Comparison of ENCODE assay signal across 20 cellular contexts in genomic region chr3:100732435-100732834, GRCh38. TPM values are rescaled to one million over a fixed set of nuclear protein-coding genes. Genes with fewer than 3 reads are reported as not detected.
A peak's percentile ranks its signal among the peaks of the same experiment; 100 is the strongest.
DNase-seq lines count a peak whose midpoint lies in the region; ATAC-seq, FAIRE-seq and TF ChIP-seq lines count a peak whose summit lies in the region.
"Had no signal": no experiment of that assay in that cellular context is flagged by ENCODE, and none has a peak within 500 bp of the region (broad histone marks: within the 10 kb centered on the region; RNA-seq: fewer than 3 reads in every experiment).

No MANE protein-coding gene starts in this region.

- intact Hi-C loops in K562 (cut with micrococcal nuclease): no loop called here

- 98% methylated on average over 3 of the region's 3 CpGs for WGBS in K562 (ENCODE audit: insufficient coverage, low coverage, missing lambda C conversion rate)

- no peaks in the 10 kb centered on the region for H3K9me3 ChIP-seq in K562 (replicated peaks; ENCODE audit: control insufficient read depth, insufficient read depth, low read depth, low read length)
- H3K9me3 ChIP-seq: BLaER1 had no signal

- no peak for DNase-seq in GM12892 (ENCODE audit: insufficient read length)
- DNase-seq in H54 (ENCODE audit: insufficient read length, low spot score): no peak
- DNase-seq in K562 (ENCODE audit: extremely low read depth in 1 of 4, low spot score in 3 of 4): no peak
- no peak for DNase-seq in activated CD4-positive, alpha-beta T cell treated with anti-CD3 and anti-CD28 coated beads for 1 hour
- DNase-seq: CD4-positive, CD25-positive, alpha-beta regulatory T cell; CD8-positive, alpha-beta T cell; DMS 273 treated with DMSO at 0.1 percent for 48 hours; DMS79; EL; GDM1; GM23248; H7; HCEC 1CT had no signal

- no peak overlapping the region for H3K27ac ChIP-seq in K562 (ENCODE audit: extremely low read depth, low read depth, low read length)
- H3K27ac ChIP-seq: BLaER1, C4-2B, GM23248 had no signal

- H3K4me2 ChIP-seq in K562 (ENCODE audit: insufficient read depth, low read length): no peak overlapping the region
- H3K4me2 ChIP-seq: BLaER1 had no signal

- no peak for TF ChIP-seq RAD21 in K562 (CRISPR knock-in tag; conservative IDR thresholded peaks at IDR 0.05 in 1 of 2, IDR thresholded peaks at IDR 0.05 in 1 of 2)

- H3K4me1 ChIP-seq in K562 (replicated peaks in 1 of 2; ENCODE audit: control insufficient read depth in 2 of 2, insufficient read depth in 2 of 2, low read length in 2 of 2): no peaks in the 10 kb centered on the region; a peak in 1 of 5 replicates

- H3K4me3 ChIP-seq in K562: no peak overlapping the region
- H3K4me3 ChIP-seq: BLaER1, GM12878, GM23248 had no signal

- no peak overlapping the region for H2AFZ ChIP-seq in K562 (ENCODE audit: low read depth, low read length)
- H2AFZ ChIP-seq: GM23248 had no signal

- in situ Hi-C loops in K562 (cut with MboI): no loop called here

- no peak overlapping the region for H3K9ac ChIP-seq in K562 (ENCODE audit: insufficient read depth in 1 of 2, low read depth in 2 of 2, low read length in 2 of 2)
- H3K9ac ChIP-seq: BLaER1, GM23248 had no signal

- FAIRE-seq in GM12892 (lab: Jason Lieb, UNC) (peak; percentile 78), H54 (lab: Jason Lieb, UNC) (peak; percentile 64), K562 (lab: Jason Lieb, UNC) (peak; percentile 19)
- FAIRE-seq: D721Med, GM12878, GM18507 had no signal

- no TSS peak for BruUV-seq in K562 (replicated peaks; lab: Mats Ljungman, UMichigan)

- H3K27me3 ChIP-seq in K562 (ENCODE audit: control insufficient read depth in 2 of 2, insufficient read depth in 2 of 2, low read length in 2 of 2): no peaks in the 10 kb centered on the region
- H3K27me3 ChIP-seq: BLaER1 had no signal

- H3K79me2 ChIP-seq in K562 (ENCODE audit: control insufficient read depth, insufficient read depth, low read length): peaks cover 41% of the 10 kb centered on the region

- no peak for TF ChIP-seq EP300 in K562 (IDR thresholded peaks at IDR 0.05; ENCODE audit: low read length)

- CTCF ChIA-PET in K562 (lab: Yijun Ruan, JAX; ENCODE audit: low intra/inter-chr PET ratio): no interaction called here

- peaks cover 87% of the 10 kb centered on the region for H3K36me3 ChIP-seq in K562 (ENCODE audit: control insufficient read depth, insufficient read depth, low read length)

- H4K20me1 ChIP-seq in K562 (replicated peaks; ENCODE audit: control insufficient read depth, insufficient read depth, low read length): no peaks in the 10 kb centered on the region

- ATAC-seq in K562 (no peak), HG03442 (IDR thresholded peaks at IDR 0.05; ENCODE audit: unreplicated experiment) (no peak), GM18873 (IDR thresholded peaks at IDR 0.05; ENCODE audit: low FRiP score, unreplicated experiment) (no peak)
- ATAC-seq: CD8-positive, alpha-beta T cell; GM12878 had no signal

- TF ChIP-seq CTCF in K562 (IDR thresholded peaks at IDR 0.05 in 2 of 3, conservative IDR thresholded peaks at IDR 0.05 in 1 of 3; ENCODE audit: insufficient read depth in 2 of 3, low read depth in 1 of 3, low read length in 3 of 3): no peak

- H3K9me1 ChIP-seq in K562 (ENCODE audit: control insufficient read depth, insufficient read depth, low read length): no peaks in the 10 kb centered on the region

- TF ChIP-seq POLR2A in GM12892 (IDR thresholded peaks at IDR 0.05; ENCODE audit: low read depth, low read length): no peak
- TF ChIP-seq POLR2A in H54 (IDR thresholded peaks at IDR 0.05; ENCODE audit: low read depth, low read length): no peak
- TF ChIP-seq POLR2A in K562 (conservative IDR thresholded peaks at IDR 0.05): no peak

- POLR2A ChIA-PET in K562 (lab: Yijun Ruan, JAX): no interaction called here

TF ChIP-seq in K562, 482 proteins besides CTCF, POLR2A, EP300 and RAD21:
- TF ChIP-seq STAT5B (CRISPR knock-in tag; IDR thresholded peaks at IDR 0.05) (no peak), ZNF316 (IDR thresholded peaks at IDR 0.05) (peak; percentile 50; the same call in 1 of the 2 replicates), C11orf30 (IDR thresholded peaks at IDR 0.05; ENCODE audit: low read depth) (peak; percentile 44; the same call in 1 of the 2 replicates), ZSCAN29 (IDR thresholded peaks at IDR 0.05) (no peak)

RNA-seq across cellular contexts. Expression of gene TFG, which starts 23.1 kb away (rescaled TPM):
- 80.3 TPM for polyA plus RNA-seq in GM12892 (2012; ENCODE audit: missing spikeins)
- total RNA-seq in K562 (2011; cell fraction: chromatin; rRNA removed; ENCODE audit: low replicate concordance): 21.5 and 58.2 TPM in 2 replicates
- total RNA-seq in K562 (2011; cell fraction: nucleolus; rRNA removed): 14.8 and 18.0 TPM in 2 replicates
- total RNA-seq in K562 (2011; cell fraction: nucleoplasm; rRNA removed): 31.5 and 58.2 TPM in 2 replicates
- total RNA-seq in K562 (2014; rRNA removed): 31.8 and 42.0 TPM in 2 replicates
- 68.8 and 70.8 TPM in 2 replicates for total RNA-seq in K562 (2014; rRNA removed; fragmentation: Illumina TruSeq; extraction: Trizol)
- 57.0 and 64.4 TPM in 2 replicates for total RNA-seq in K562 (2015; rRNA removed; fragmentation: Illumina TruSeq; extraction: Trizol)
- 70.4 and 70.6 TPM in 2 replicates for total RNA-seq in K562 (2021)
- 56.1 and 74.5 TPM in 2 replicates for polyA plus RNA-seq in K562 (2011; rRNA removed)
- 86.2 and 92.5 TPM in 2 replicates for polyA plus RNA-seq in K562 (2011; cell fraction: cytosol; rRNA removed)
- 61.3 and 65.4 TPM in 2 replicates for polyA plus RNA-seq in K562 (2011; cell fraction: nucleus; rRNA removed)
- 65.7 and 94.7 TPM in 2 replicates for polyA plus RNA-seq in K562 (2012)
- 109 and 143 TPM in 2 replicates for polyA plus RNA-seq in K562 (2014; fragmentation: Illumina TruSeq; extraction: Trizol)
- 10 to 100 TPM; 33.5 to 48.8 TPM for polyA plus RNA-seq in K562 (2014; fragmentation: Nextera tagmentation; extraction: Ambion mirVana)
- polyA plus RNA-seq in K562 (2014; rRNA removed): 57.8 and 67.7 TPM in 2 replicates
- 35.1 and 44.4 TPM in 2 replicates for polyA minus RNA-seq in K562 (2011; rRNA and poly(A)+ RNA removed)
- polyA minus RNA-seq in K562 (2011; cell fraction: cytosol; rRNA and poly(A)+ RNA removed): 28.4 and 31.9 TPM in 2 replicates
- polyA minus RNA-seq in K562 (2011; cell fraction: nucleus; rRNA and poly(A)+ RNA removed): 34.5 and 59.3 TPM in 2 replicates
